8 cellular contexts compared by ENCODE assay signal in genomic region chr11:105609341-105609781, GRCh38. TPM values are rescaled to one million over a fixed set of nuclear protein-coding genes. Genes with fewer than 3 reads are reported as not detected.
DNase-seq lines count a peak whose midpoint lies in the region; ATAC-seq and TF ChIP-seq lines count a peak whose summit lies in the region.

No MANE protein-coding gene starts in this region.

- DNase-seq in DND-41 (peak; percentile 7), SW480 (ENCODE audit: low spot score) (peak; percentile 10), glutamatergic neuron (peak; percentile 40), superior temporal gyrus (ENCODE audit: extremely low spot score) (peak; percentile 71), heart left ventricle (no peak), right atrium auricular region (ENCODE audit: low spot score) (no peak)

- peaks cover 6% of the 10 kb centered on the region for H3K27me3 Mint-ChIP-seq in glutamatergic neuron (ENCODE audit: unreplicated experiment)

- no peaks in the 10 kb centered on the region for H3K4me1 ChIP-seq in DND-41 (ENCODE audit: insufficient read depth, low read length)
- peaks cover 0 to 20% (median 9%) of the 10 kb centered on the region in 12 donors for H3K4me1 ChIP-seq in heart left ventricle
- peaks cover 0 to 10% of the 10 kb centered on the region in 2 donors for H3K4me1 ChIP-seq in right atrium auricular region

- H3K9me3 ChIP-seq in DND-41 (ENCODE audit: insufficient read depth, low read length, severe bottlenecking), result no peaks in the 10 kb centered on the region
- H3K9me3 ChIP-seq in heart left ventricle, result no peaks in the 10 kb centered on the region
- peaks cover 0 to 6% of the 10 kb centered on the region in 2 donors for H3K9me3 ChIP-seq in right atrium auricular region

- H3K36me3 ChIP-seq in DND-41 (ENCODE audit: insufficient read depth, low read length) (no peaks in the 10 kb centered on the region), heart left ventricle (no peaks in the 10 kb centered on the region), right atrium auricular region (no peaks in the 10 kb centered on the region)

- H3K36me3 Mint-ChIP-seq in glutamatergic neuron (ENCODE audit: unreplicated experiment), result no peaks in the 10 kb centered on the region

- TF ChIP-seq POLR2A in heart left ventricle (IDR thresholded peaks at IDR 0.05), result no peak

- H3K27me3 ChIP-seq in DND-41 (ENCODE audit: insufficient read depth, low read length, poor library complexity) (no peaks in the 10 kb centered on the region), heart left ventricle (peaks cover 0 to 53% (median 32%) of the 10 kb centered on the region in 9 donors), right atrium auricular region (peaks cover 2 to 7% of the 10 kb centered on the region in 2 donors)

- TF ChIP-seq CTCF in DND-41 (IDR thresholded peaks at IDR 0.05; ENCODE audit: borderline replicate concordance, extremely low read depth, low read length, poor library complexity, severe bottlenecking) (peak; percentile 37), glutamatergic neuron (IDR thresholded peaks at IDR 0.05; ENCODE audit: partially characterized antibody, unreplicated experiment) (no peak), heart left ventricle (IDR thresholded peaks at IDR 0.05) (no peak), right atrium auricular region (IDR thresholded peaks at IDR 0.05) (peak in 1 of 2 donors; percentile 15)

- H3K9me3 Mint-ChIP-seq in glutamatergic neuron (ENCODE audit: unreplicated experiment), result peaks cover 8% of the 10 kb centered on the region

- no peaks in the 10 kb centered on the region for H4K20me1 ChIP-seq in DND-41 (ENCODE audit: insufficient read depth, low read length)

- H3K4me1 Mint-ChIP-seq in glutamatergic neuron (ENCODE audit: low read depth, unreplicated experiment), result peaks cover 3% of the 10 kb centered on the region

- 10 to 13% (median 11%) methylated on average over 7 of the region's 7 CpGs for WGBS in heart left ventricle, 4 donors

- no peak overlapping the region for H3K27ac ChIP-seq in DND-41 (ENCODE audit: low read length)
- H3K27ac ChIP-seq in heart left ventricle, result no peak overlapping the region
- H3K27ac ChIP-seq in right atrium auricular region, result no peak overlapping the region

- ATAC-seq in DND-41 (ENCODE audit: insufficient read depth, low read depth), result peak; percentile 67
- ATAC-seq in GM19438 (IDR thresholded peaks at IDR 0.05; ENCODE audit: low read depth, unreplicated experiment), result peak; percentile 74
- ATAC-seq in HG03521 (IDR thresholded peaks at IDR 0.05; ENCODE audit: unreplicated experiment), result peak; percentile 69
- no peak for ATAC-seq in heart left ventricle

- no peak overlapping the region for H3K27ac Mint-ChIP-seq in glutamatergic neuron (ENCODE audit: unreplicated experiment)

- H3K4me3 ChIP-seq in DND-41 (ENCODE audit: low read depth in 1 of 2, low read length in 2 of 2) (no peak overlapping the region), heart left ventricle (peak overlapping the region in 3 of 12 donors; percentile 34 to 50 (median 44)), right atrium auricular region (no peak overlapping the region)

- no peaks in the 10 kb centered on the region for H3K79me2 ChIP-seq in DND-41 (ENCODE audit: insufficient read depth, low read length)

- no peak overlapping the region for H2AFZ ChIP-seq in DND-41 (ENCODE audit: low read depth, low read length)

- no peak overlapping the region for H3K9ac ChIP-seq in DND-41 (ENCODE audit: low read depth, low read length)

- intact Hi-C loops in heart left ventricle (cut with DNase I), result no loop called here

- H3K4me3 Mint-ChIP-seq in glutamatergic neuron (ENCODE audit: unreplicated experiment), result peak overlapping the region; percentile 96

- no peak overlapping the region for H3K4me2 ChIP-seq in DND-41 (ENCODE audit: insufficient read depth, low read length)

RNA-seq across cellular contexts. Expression of gene GRIA4, which starts 0.5 kb away (rescaled TPM):
- total RNA-seq in glutamatergic neuron (ENCODE audit: unreplicated experiment) (13.6 TPM), heart left ventricle (under 1 TPM in 1 of 9 donors, not detected in 8; 0.45 TPM), right atrium auricular region (not detected)
- polyA plus RNA-seq in heart left ventricle, result not detected

Comparison
In these comparisons a context has a peak if more than half of its experiments do, and no peak if none do; other contexts are left out.
1. ATAC-seq: peak in DND-41 (single experiment), GM19438 (single experiment) and HG03521 (single experiment); none in heart left ventricle (0 of 4).
2. DNase-seq: peak in DND-41 (single experiment), SW480 (single experiment), glutamatergic neuron (single experiment) and superior temporal gyrus (single experiment); none in heart left ventricle (0 of 5) and right atrium auricular region (single experiment).
3. RNA of gene GRIA4, which starts 0.5 kb away (total RNA-seq): 13.6 TPM in glutamatergic neuron (single experiment); 0.45 TPM in heart left ventricle and not detected in right atrium auricular region; every median in the first group is over 10 times any median in the second.